ENCODE assay signal across 2 cellular contexts in the genomic region with DNA sequence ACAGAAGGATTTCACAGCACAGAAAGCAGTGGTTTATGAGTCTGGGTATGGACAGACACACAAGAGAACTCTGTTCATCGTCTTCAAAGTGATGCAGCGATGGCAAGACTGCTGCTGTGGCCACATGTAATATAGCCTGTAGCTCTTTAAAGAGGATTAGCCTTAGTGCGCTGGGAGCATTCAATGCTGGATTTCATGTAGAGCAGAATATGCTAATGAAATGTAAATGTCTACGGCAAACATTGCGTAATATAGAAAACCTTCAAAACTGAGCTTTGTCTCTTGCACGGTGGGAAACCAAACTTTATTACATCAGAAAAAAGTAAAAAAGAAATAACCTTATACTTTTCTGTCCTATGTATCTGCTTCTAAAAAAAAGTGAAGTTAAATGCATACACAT.
TF ChIP-seq lines count a peak whose summit lies in the region.

No MANE protein-coding gene starts in this region.

TF ChIP-seq in IMR-90, 13 proteins besides CTCF, POLR2A, EP300 and RAD21:
- TF ChIP-seq MAZ (IDR thresholded peaks at IDR 0.05; ENCODE audit: borderline replicate concordance, low read depth, low read length) (no peak), RCOR1 (IDR thresholded peaks at IDR 0.05; ENCODE audit: insufficient replicate concordance, low read length) (no peak), CEBPB (IDR thresholded peaks at IDR 0.05; ENCODE audit: low read depth, low read length) (peak; percentile 93), BHLHE40 (IDR thresholded peaks at IDR 0.05; ENCODE audit: low read depth, low read length) (no peak)
TF ChIP-seq in IMR-90: peak in this region for 1.

TF ChIP-seq in K562, 482 proteins besides CTCF, POLR2A, EP300 and RAD21:
- TF ChIP-seq CBFA2T2 (conservative IDR thresholded peaks at IDR 0.05) (no peak), TAF15 (IDR thresholded peaks at IDR 0.05; ENCODE audit: low read depth, low read length) (no peak), GABPB2 (CRISPR knock-in tag; conservative IDR thresholded peaks at IDR 0.05) (no peak), NUFIP1 (IDR thresholded peaks at IDR 0.05; ENCODE audit: partially characterized antibody) (no peak), CEBPG (CRISPR knock-in tag; IDR thresholded peaks at IDR 0.05) (no peak), CEBPG (tag; conservative IDR thresholded peaks at IDR 0.05 in 1 of 2, IDR thresholded peaks at IDR 0.05 in 1 of 2) (peak; percentile 82 to 95), NRF1 (conservative IDR thresholded peaks at IDR 0.05 in 1 of 2, IDR thresholded peaks at IDR 0.05 in 1 of 2) (no peak), PHB (CRISPR knock-in tag; IDR thresholded peaks at IDR 0.05) (no peak), CEBPB (tag; IDR thresholded peaks at IDR 0.05) (peak; percentile 95)
- TF ChIP-seq, protein P1, sequence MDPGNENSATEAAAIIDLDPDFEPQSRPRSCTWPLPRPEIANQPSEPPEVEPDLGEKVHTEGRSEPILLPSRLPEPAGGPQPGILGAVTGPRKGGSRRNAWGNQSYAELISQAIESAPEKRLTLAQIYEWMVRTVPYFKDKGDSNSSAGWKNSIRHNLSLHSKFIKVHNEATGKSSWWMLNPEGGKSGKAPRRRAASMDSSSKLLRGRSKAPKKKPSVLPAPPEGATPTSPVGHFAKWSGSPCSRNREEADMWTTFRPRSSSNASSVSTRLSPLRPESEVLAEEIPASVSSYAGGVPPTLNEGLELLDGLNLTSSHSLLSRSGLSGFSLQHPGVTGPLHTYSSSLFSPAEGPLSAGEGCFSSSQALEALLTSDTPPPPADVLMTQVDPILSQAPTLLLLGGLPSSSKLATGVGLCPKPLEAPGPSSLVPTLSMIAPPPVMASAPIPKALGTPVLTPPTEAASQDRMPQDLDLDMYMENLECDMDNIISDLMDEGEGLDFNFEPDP (CRISPR knock-in tag; IDR thresholded peaks at IDR 0.05), result no peak
- TF ChIP-seq, protein P2, sequence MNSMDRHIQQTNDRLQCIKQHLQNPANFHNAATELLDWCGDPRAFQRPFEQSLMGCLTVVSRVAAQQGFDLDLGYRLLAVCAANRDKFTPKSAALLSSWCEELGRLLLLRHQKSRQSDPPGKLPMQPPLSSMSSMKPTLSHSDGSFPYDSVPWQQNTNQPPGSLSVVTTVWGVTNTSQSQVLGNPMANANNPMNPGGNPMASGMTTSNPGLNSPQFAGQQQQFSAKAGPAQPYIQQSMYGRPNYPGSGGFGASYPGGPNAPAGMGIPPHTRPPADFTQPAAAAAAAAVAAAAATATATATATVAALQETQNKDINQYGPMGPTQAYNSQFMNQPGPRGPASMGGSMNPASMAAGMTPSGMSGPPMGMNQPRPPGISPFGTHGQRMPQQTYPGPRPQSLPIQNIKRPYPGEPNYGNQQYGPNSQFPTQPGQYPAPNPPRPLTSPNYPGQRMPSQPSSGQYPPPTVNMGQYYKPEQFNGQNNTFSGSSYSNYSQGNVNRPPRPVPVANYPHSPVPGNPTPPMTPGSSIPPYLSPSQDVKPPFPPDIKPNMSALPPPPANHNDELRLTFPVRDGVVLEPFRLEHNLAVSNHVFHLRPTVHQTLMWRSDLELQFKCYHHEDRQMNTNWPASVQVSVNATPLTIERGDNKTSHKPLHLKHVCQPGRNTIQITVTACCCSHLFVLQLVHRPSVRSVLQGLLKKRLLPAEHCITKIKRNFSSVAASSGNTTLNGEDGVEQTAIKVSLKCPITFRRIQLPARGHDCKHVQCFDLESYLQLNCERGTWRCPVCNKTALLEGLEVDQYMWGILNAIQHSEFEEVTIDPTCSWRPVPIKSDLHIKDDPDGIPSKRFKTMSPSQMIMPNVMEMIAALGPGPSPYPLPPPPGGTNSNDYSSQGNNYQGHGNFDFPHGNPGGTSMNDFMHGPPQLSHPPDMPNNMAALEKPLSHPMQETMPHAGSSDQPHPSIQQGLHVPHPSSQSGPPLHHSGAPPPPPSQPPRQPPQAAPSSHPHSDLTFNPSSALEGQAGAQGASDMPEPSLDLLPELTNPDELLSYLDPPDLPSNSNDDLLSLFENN (IDR thresholded peaks at IDR 0.05; ENCODE audit: low read depth in 2 of 2, low read length in 2 of 2), result no peak
- TF ChIP-seq, protein P3, sequence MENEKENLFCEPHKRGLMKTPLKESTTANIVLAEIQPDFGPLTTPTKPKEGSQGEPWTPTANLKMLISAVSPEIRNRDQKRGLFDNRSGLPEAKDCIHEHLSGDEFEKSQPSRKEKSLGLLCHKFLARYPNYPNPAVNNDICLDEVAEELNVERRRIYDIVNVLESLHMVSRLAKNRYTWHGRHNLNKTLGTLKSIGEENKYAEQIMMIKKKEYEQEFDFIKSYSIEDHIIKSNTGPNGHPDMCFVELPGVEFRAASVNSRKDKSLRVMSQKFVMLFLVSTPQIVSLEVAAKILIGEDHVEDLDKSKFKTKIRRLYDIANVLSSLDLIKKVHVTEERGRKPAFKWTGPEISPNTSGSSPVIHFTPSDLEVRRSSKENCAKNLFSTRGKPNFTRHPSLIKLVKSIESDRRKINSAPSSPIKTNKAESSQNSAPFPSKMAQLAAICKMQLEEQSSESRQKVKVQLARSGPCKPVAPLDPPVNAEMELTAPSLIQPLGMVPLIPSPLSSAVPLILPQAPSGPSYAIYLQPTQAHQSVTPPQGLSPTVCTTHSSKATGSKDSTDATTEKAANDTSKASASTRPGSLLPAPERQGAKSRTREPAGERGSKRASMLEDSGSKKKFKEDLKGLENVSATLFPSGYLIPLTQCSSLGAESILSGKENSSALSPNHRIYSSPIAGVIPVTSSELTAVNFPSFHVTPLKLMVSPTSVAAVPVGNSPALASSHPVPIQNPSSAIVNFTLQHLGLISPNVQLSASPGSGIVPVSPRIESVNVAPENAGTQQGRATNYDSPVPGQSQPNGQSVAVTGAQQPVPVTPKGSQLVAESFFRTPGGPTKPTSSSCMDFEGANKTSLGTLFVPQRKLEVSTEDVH (IDR thresholded peaks at IDR 0.05; ENCODE audit: low read depth, partially characterized antibody), result no peak
- TF ChIP-seq, protein P4, sequence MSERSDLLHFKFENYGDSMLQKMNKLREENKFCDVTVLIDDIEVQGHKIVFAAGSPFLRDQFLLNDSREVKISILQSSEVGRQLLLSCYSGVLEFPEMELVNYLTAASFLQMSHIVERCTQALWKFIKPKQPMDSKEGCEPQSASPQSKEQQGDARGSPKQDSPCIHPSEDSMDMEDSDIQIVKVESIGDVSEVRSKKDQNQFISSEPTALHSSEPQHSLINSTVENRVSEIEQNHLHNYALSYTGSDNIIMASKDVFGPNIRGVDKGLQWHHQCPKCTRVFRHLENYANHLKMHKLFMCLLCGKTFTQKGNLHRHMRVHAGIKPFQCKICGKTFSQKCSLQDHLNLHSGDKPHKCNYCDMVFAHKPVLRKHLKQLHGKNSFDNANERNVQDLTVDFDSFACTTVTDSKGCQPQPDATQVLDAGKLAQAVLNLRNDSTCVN (CRISPR knock-in tag; IDR thresholded peaks at IDR 0.05), result no peak
